ENCODE assay signal across 34 cellular contexts in the genomic region with DNA sequence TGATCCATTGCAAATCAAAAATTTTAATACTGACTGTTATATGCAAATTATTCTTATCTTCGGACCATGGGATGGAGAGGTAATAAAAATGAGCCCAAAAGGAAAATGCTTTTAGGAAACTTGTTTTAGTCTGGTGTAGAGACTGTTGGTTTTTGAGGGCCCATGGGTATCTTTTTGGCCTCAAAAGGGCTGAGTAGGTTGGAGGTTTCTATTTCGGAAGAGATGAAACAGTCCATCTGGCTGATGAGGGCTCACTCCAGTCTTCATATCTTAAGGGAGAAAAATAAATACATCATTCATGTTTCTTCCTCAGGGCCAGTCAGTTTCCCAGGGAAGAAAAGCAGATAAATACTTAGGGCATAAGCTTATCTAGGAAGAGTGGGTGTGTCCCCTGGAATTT.
"Had no signal": no experiment of that assay in that cellular context is flagged by ENCODE, and none has a peak within 500 bp of the region (broad histone marks: within the 10 kb centered on the region; RNA-seq: fewer than 3 reads in every experiment).

No MANE protein-coding gene starts in this region.

- DNase-seq: activated B cell treated with CpG ODN at 0.5 μM for 24 hours; activated CD4-positive, alpha-beta memory T cell treated with anti-CD3 and anti-CD28 coated beads for 36 hours; activated CD4-positive, alpha-beta T cell treated with anti-CD3 and anti-CD28 coated beads for 4 hours; activated CD4-positive, alpha-beta T cell treated with anti-CD3 and anti-CD28 coated beads, Interleukin-2, amount 10 ng/mL, durations not matched to agents 24 days and 14 days; activated CD4-positive, alpha-beta T cell treated with anti-CD3 and anti-CD28 coated beads, Interleukin-2, amount 50 U/mL, for 1 hour; activated CD4-positive, alpha-beta T cell treated with anti-CD3 and anti-CD28 coated beads, Interleukin-2, amount 50 U/mL, for 4 hours; activated CD4-positive, CD25-positive, alpha-beta regulatory T cell treated with anti-CD3 and anti-CD28 coated beads, Interleukin-2, amount 50 U/mL, for 72 hours; activated CD8-positive, alpha-beta memory T cell treated with anti-CD3 and anti-CD28 coated beads, Interleukin-2, amount 50 U/mL, for 4 hours; activated CD8-positive, alpha-beta T cell treated with anti-CD3 and anti-CD28 coated beads for 36 hours; activated effector memory CD4-positive, alpha-beta T cell treated with anti-CD3 and anti-CD28 coated beads, Interleukin-2, amount 50 U/mL, for 16 hours; activated gamma-delta T cell treated with Interleukin-2 at 50 U/mL for 16 hours; activated naive CD4-positive, alpha-beta T cell; activated naive CD4-positive, alpha-beta T cell treated with anti-CD3 and anti-CD28 coated beads for 36 hours; activated naive CD4-positive, alpha-beta T cell treated with anti-CD3 and anti-CD28 coated beads, Interleukin-2, amount 50 U/mL, for 16 hours; activated naive CD8-positive, alpha-beta T cell treated with anti-CD3 and anti-CD28 coated beads for 36 hours; activated T-cell treated with anti-CD3 and anti-CD28 coated beads for 4 hours; activated T-cell treated with anti-CD3 and anti-CD28 coated beads, Interleukin-2, amount 50 U/mL, for 1 hour; activated T-cell treated with anti-CD3 and anti-CD28 coated beads, Interleukin-2, amount 50 U/mL, for 4 hours; activated T-cell treated with anti-CD3 and anti-CD28 coated beads, Interleukin-2, amount 50 U/mL, for 72 hours; adrenal gland; amniotic stem cell; aorta; body of pancreas; brain microvascular endothelial cell; central memory CD4-positive, alpha-beta T cell; T-helper 2 cell; T-helper 9 cell had no signal

- FAIRE-seq: astrocyte, colon, TTC549 had no signal

- H3K4me1 ChIP-seq: adrenal gland, body of pancreas had no signal

- H3K27ac ChIP-seq: adrenal gland, body of pancreas, brain microvascular endothelial cell, breast epithelium, VCaP had no signal

- H3K9me3 ChIP-seq: adrenal gland, body of pancreas, breast epithelium had no signal

- H3K27me3 ChIP-seq: adrenal gland, body of pancreas, brain microvascular endothelial cell, breast epithelium had no signal

- H3K4me3 ChIP-seq: adrenal gland, body of pancreas, breast epithelium had no signal

- ATAC-seq: activated CD8-positive, alpha-beta T cell treated with anti-CD3 and anti-CD28 coated beads for 36 hours; activated naive CD4-positive, alpha-beta T cell treated with anti-CD3 and anti-CD28 coated beads, Interleukin-2, amount 50 U/mL, for 72 hours; activated T-cell treated with anti-CD3 and anti-CD28 coated beads, Interleukin-2, amount 50 U/mL, for 4 hours; activated T-cell treated with anti-CD3 and anti-CD28 coated beads, Interleukin-2, amount 50 U/mL, for 72 hours; activated T-helper 17 cell treated with anti-CD3 and anti-CD28 coated beads, Interleukin-2, amount 50 U/mL, for 72 hours; body of pancreas had no signal

- H3K36me3 ChIP-seq: adrenal gland, brain microvascular endothelial cell, breast epithelium had no signal
